ENCODE assay signal across 1 cellular context in the genomic region with DNA sequence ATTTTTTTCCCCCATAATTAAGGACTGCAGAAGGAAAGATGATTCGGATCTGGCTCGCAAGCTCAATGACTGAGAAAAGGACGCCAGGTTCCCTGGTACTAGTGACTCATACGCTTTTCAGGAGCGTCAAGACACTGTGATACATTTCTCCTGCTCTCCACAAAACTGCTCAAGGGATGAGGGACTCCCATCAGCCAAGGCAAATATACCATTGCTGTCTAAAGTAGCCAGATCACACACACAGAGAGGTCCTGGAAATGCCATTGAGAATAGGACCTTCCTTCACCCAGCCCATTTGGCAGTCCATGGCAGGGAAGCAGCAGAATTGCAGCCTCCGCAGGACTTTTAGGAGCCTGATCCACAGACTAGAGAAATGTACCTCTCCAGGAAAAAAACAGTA.
TF ChIP-seq lines count a peak whose summit lies in the region.

No MANE protein-coding gene starts in this region.

TF ChIP-seq in HepG2, 621 proteins besides CTCF, POLR2A, EP300 and RAD21 (continued from another document):
- TF ChIP-seq, protein P1, sequence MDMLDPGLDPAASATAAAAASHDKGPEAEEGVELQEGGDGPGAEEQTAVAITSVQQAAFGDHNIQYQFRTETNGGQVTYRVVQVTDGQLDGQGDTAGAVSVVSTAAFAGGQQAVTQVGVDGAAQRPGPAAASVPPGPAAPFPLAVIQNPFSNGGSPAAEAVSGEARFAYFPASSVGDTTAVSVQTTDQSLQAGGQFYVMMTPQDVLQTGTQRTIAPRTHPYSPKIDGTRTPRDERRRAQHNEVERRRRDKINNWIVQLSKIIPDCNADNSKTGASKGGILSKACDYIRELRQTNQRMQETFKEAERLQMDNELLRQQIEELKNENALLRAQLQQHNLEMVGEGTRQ (IDR thresholded peaks at IDR 0.05; ENCODE audit: low read depth, low read length), result no peak
- TF ChIP-seq, protein P1 (CRISPR knock-in tag; IDR thresholded peaks at IDR 0.05; ENCODE audit: borderline replicate concordance), result no peak
- TF ChIP-seq RXRB (CRISPR knock-in tag; IDR thresholded peaks at IDR 0.05; ENCODE audit: borderline replicate concordance), result no peak
- TF ChIP-seq UBTF (CRISPR knock-in tag; IDR thresholded peaks at IDR 0.05), result 0 out of 2 replicates have a peak, but pooled peaks have one; percentile 2
- TF ChIP-seq ZNF274 (CRISPR knock-in tag; IDR thresholded peaks at IDR 0.05), result no peak
- TF ChIP-seq ZXDC (CRISPR knock-in tag; IDR thresholded peaks at IDR 0.05), result no peak
